Comparison of ENCODE assay signal across 8 cellular contexts in genomic region chr16:14486520-14487303, GRCh38.
DNase-seq lines count a peak whose midpoint lies in the region; ATAC-seq and TF ChIP-seq lines count a peak whose summit lies in the region.

No MANE protein-coding gene starts in this region.

- H3K27me3 Mint-ChIP-seq in mesothelial cell of epicardium (ENCODE audit: low read depth) (peaks cover 20% of the 10 kb centered on the region), T-cell (no peaks in the 10 kb centered on the region)

- CTCF ChIA-PET in T-cell (lab: Charles Lee): interaction anchor here in 1 of 2 donors (0.6 kb wide), 1 partner anchor 145 kb away, joined by 11 read pairs; no protein-coding TSS in a partner anchor

- DNase-seq in HFF-Myc (ENCODE audit: extremely low read depth, low read depth) (peak; percentile 98), SHP77 treated with DMSO at 0.1 percent for 48 hours (lab: John Stamatoyannopoulos, UW) (peak; percentile 60), epithelial cell of proximal tubule (ENCODE audit: low read depth) (peak; percentile 84), mesothelial cell of epicardium (ENCODE audit: low spot score in 2 of 2, unreplicated experiment in 2 of 2) (peak; percentile 43 to 77), GF-D8 (lab: John Stamatoyannopoulos, UW) (no peak), T-cell (no peak)

- no peak for TF ChIP-seq CTCF in HFF-Myc (IDR thresholded peaks at IDR 0.05; ENCODE audit: low read depth, low read length, missing control alignments)
- TF ChIP-seq CTCF in epithelial cell of proximal tubule (conservative IDR thresholded peaks at IDR 0.05; ENCODE audit: low read depth, low read length): no peak
- no peak for TF ChIP-seq CTCF in mesothelial cell of epicardium (IDR thresholded peaks at IDR 0.05; ENCODE audit: unreplicated experiment)

- peaks cover 10% of the 10 kb centered on the region for H3K36me3 Mint-ChIP-seq in mesothelial cell of epicardium
- peaks cover 24% of the 10 kb centered on the region for H3K36me3 Mint-ChIP-seq in T-cell

- peak overlapping the region; percentile 76 for H3K27ac Mint-ChIP-seq in mesothelial cell of epicardium
- no peak overlapping the region for H3K27ac Mint-ChIP-seq in T-cell

- peaks cover 39% of the 10 kb centered on the region for H3K4me1 Mint-ChIP-seq in mesothelial cell of epicardium
- H3K4me1 Mint-ChIP-seq in T-cell: peaks cover 22 to 31% (median 23%) of the 10 kb centered on the region in 3 donors

- peak overlapping the region; percentile 46 for H3K4me3 ChIP-seq in HFF-Myc (replicated peaks; ENCODE audit: low read depth, low read length)
- peak overlapping the region; percentile 46 for H3K4me3 ChIP-seq in epithelial cell of proximal tubule (ENCODE audit: low read depth, low read length)

- POLR2A ChIA-PET in T-cell (lab: Charles Lee): no interaction called here

- H3K9me3 Mint-ChIP-seq in mesothelial cell of epicardium (no peaks in the 10 kb centered on the region), T-cell (no peaks in the 10 kb centered on the region)

- ATAC-seq in GM21786 (IDR thresholded peaks at IDR 0.05; ENCODE audit: unreplicated experiment) (no peak), GM19463 (IDR thresholded peaks at IDR 0.05; ENCODE audit: unreplicated experiment) (no peak), T-cell (replicated peaks in 1 of 4) (no peak)

- H3K4me3 Mint-ChIP-seq in mesothelial cell of epicardium (peak overlapping the region; percentile 51), T-cell (no peak overlapping the region)

Comparison
In these comparisons a context has a peak if more than half of its experiments do, and no peak if none do; other contexts are left out.
1. DNase-seq: peak in HFF-Myc (single experiment), SHP77 treated with DMSO at 0.1 percent for 48 hours (single experiment), epithelial cell of proximal tubule (single experiment) and mesothelial cell of epicardium (2 of 2); none in GF-D8 (single experiment) and T-cell (0 of 34).